9 cellular contexts compared by ENCODE assay signal in the genomic region with DNA sequence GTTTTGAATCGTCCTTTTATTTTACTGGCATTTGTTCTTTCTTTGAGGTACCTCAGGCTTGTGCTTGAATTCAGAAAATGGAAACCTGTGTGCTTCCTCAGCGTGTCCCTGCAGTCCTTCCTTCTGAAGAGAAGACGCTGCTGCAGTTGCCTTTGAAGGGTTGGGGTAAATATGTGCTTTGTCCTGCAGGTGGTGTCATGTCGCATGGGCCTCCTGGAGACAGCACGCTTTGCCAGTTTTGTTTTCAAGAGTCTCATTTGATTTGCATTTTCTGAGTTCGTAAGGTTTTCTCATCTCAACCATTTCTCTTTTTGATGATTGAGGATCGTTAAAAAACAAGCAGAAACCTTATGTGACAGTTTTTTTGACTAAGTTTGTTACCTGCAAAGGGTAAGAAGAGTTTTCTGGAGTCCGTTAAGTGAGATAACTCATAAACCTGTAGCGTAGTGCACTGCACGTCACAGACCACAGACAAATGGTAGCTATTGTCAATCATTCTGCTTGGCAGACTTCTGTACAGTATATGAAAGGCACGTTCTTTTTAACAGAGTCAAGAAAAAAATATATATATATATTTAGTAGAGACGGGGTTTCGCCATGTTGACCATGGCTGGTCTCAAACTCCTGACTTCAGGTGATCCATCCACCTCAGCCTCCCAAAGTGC. TPM values are rescaled to one million over a fixed set of nuclear protein-coding genes. Genes with fewer than 3 reads are reported as not detected.
DNase-seq lines count a peak whose midpoint lies in the region; ATAC-seq and TF ChIP-seq lines count a peak whose summit lies in the region.
"Had no signal": no experiment of that assay in that cellular context is flagged by ENCODE, and none has a peak within 500 bp of the region (broad histone marks: within the 10 kb centered on the region; RNA-seq: fewer than 3 reads in every experiment).

No MANE protein-coding gene starts in this region.

- ATAC-seq in GM21786 (IDR thresholded peaks at IDR 0.05; ENCODE audit: unreplicated experiment) = peak; percentile 61

- TF ChIP-seq CTCF in uterus (IDR thresholded peaks at IDR 0.05) = no peak

- no peak for TF ChIP-seq POLR2A in uterus (IDR thresholded peaks at IDR 0.05)

- DNase-seq in Daoy (ENCODE audit: low read depth) (peak; percentile 18), RPMI8226 (peak; percentile 20), iPS-NIHi7 (ENCODE audit: extremely low spot score) (peak; percentile 63), uterus (no peak), HCEC 1CT (no peak), NCI-H1436 (lab: John Stamatoyannopoulos, UW) (no peak)
- DNase-seq in stimulated activated CD4-positive, alpha-beta T cell treated with anti-CD3 and anti-CD28 coated beads, Interleukin-2, amount 100 ng/mL, for 48 hours = no peak

- no peaks in the 10 kb centered on the region for H3K36me3 ChIP-seq in uterus

- intact Hi-C loops in uterus (cut with DNase I; ENCODE audit: low total_unique reads) = no loop called here

- no peaks in the 10 kb centered on the region for H3K9me3 ChIP-seq in uterus

- no peak overlapping the region for H3K27ac ChIP-seq in uterus
- H3K27ac ChIP-seq: HL-60 had no signal

- no peaks in the 10 kb centered on the region for H3K4me1 ChIP-seq in uterus

- H3K27me3 ChIP-seq in uterus = no peaks in the 10 kb centered on the region

- no peak overlapping the region for H3K4me3 ChIP-seq in uterus

RNA-seq across cellular contexts. Expression of gene CDC123, which starts 57.0 kb away (rescaled TPM):
- total RNA-seq in Daoy (2014; rRNA removed; shearing (Covaris generic)) = 143 and 190 TPM in 2 replicates
- total RNA-seq in uterus = 10 to 100 TPM in 3 of 4 donors, 1 to 10 TPM in 1; 6.2 to 95.5 (median 34.3) TPM

RNA-seq across cellular contexts. Expression of gene NUDT5, which starts 57.3 kb away (rescaled TPM):
- total RNA-seq in Daoy (2014; rRNA removed; shearing (Covaris generic)) = 125 and 154 TPM in 2 replicates
- 10 to 100 TPM; 15.6 to 39.0 (median 33.8) TPM for total RNA-seq in uterus

Comparison
In these comparisons a context has a peak if more than half of its experiments do, and no peak if none do; other contexts are left out.
1. DNase-seq: peak in Daoy (single experiment), RPMI8226 (single experiment) and iPS-NIHi7 (single experiment); none in stimulated activated CD4-positive, alpha-beta T cell treated with anti-CD3 and anti-CD28 coated beads, Interleukin-2, amount 100 ng/mL, for 48 hours (0 of 2), uterus (0 of 2), HCEC 1CT (single experiment) and NCI-H1436 (single experiment).